ENCODE assay signal across 31 cellular contexts in genomic region chr5:173463207-173463606, GRCh38.
"Had no signal": no experiment of that assay in that cellular context is flagged by ENCODE, and none has a peak within 500 bp of the region (broad histone marks: within the 10 kb centered on the region; RNA-seq: fewer than 3 reads in every experiment).

No MANE protein-coding gene starts in this region.

- FAIRE-seq: islet of Langerhans, kidney, pancreas, urothelium cell line had no signal

- H3K9me3 ChIP-seq: lower lobe of right lung, pancreas, prostate gland, thyroid gland, transverse colon, upper lobe of right lung had no signal

- ATAC-seq: left colon; left lung; lower lobe of right lung; mucosa of descending colon; naive thymus-derived CD4-positive, alpha-beta T cell; natural killer cell treated with Interleukin-12 subunit alpha and Interleukin-12 subunit beta and Interleukin-15 and Interleukin-18, amount 100 ng/mL, for 72 hours; pancreas; right cardiac atrium; sciatic nerve; stimulated activated naive CD8-positive, alpha-beta T cell treated with anti-CD3 and anti-CD28 coated beads, Interleukin-15, amount 100 ng/mL, for 72 hours; upper lobe of right lung had no signal

- H3K4me1 ChIP-seq: left lung, lower lobe of right lung, pancreas, prostate gland, thyroid gland, transverse colon, upper lobe of right lung had no signal

- H3K27ac ChIP-seq: left lung, lower lobe of right lung, pancreas, prostate gland, skin epidermis, thyroid gland, transverse colon, upper lobe of right lung had no signal

- DNase-seq: hypothalamus; immature natural killer cell; kidney; left colon; left lung; lower lobe of right lung; mammary epithelial cell; midbrain; mucosa of descending colon; naive thymus-derived CD4-positive, alpha-beta T cell; nucleus accumbens; pancreas; posterior cingulate gyrus; retina; right cardiac atrium; stimulated activated CD4-positive, alpha-beta T cell treated with anti-CD3 and anti-CD28 coated beads, Interleukin-12 subunit alpha, Interleukin-12 subunit beta, amount 100 ng/mL, for 4 hours; stimulated activated CD4-positive, alpha-beta T cell treated with anti-CD3 and anti-CD28 coated beads, Interleukin-15, amount 100 ng/mL, for 24 hours; stimulated activated CD4-positive, alpha-beta T cell treated with anti-CD3 and anti-CD28 coated beads, Interleukin-2, amount 100 ng/mL, for 24 hours; stimulated activated CD4-positive, alpha-beta T cell treated with anti-CD3 and anti-CD28 coated beads, Interleukin-4, amount 100 ng/mL, for 1 hour; stimulated activated naive CD4-positive, alpha-beta T cell treated with Interleukin-2 at 50 U/mL for 16 hours; stimulated activated naive CD8-positive, alpha-beta T cell treated with anti-CD3 and anti-CD28 coated beads, Interleukin-15, amount 100 ng/mL, for 72 hours; substantia nigra; thyroid gland; transverse colon; upper lobe of right lung had no signal

- H3K36me3 ChIP-seq: left lung, lower lobe of right lung, pancreas, prostate gland, thyroid gland, transverse colon, upper lobe of right lung had no signal

- H3K4me3 ChIP-seq: left lung, lower lobe of right lung, mucosa of descending colon, pancreas, prostate gland, skin epidermis, thyroid gland, transverse colon, upper lobe of right lung had no signal

- H3K27me3 ChIP-seq: left lung, pancreas, thyroid gland, transverse colon, upper lobe of right lung had no signal
